Comparison of ENCODE assay signal across 8 cellular contexts in genomic region chr7:82319674-82320118, GRCh38.
DNase-seq lines count a peak whose midpoint lies in the region; ATAC-seq, FAIRE-seq and TF ChIP-seq lines count a peak whose summit lies in the region.

No MANE protein-coding gene starts in this region.

- CTCF ChIA-PET in mammary epithelial cell (lab: Charles Lee; ENCODE audit: low non-redundant PET), result no interaction called here

- DNase-seq in mammary epithelial cell (peak; percentile 11), breast epithelium (ENCODE audit: low spot score in 2 of 2) (no peak), bronchial epithelial cell (ENCODE audit: low read depth) (peak; percentile 26), lower leg skin (ENCODE audit: low spot score in 2 of 2) (peak; percentile 60 to 91), uterus (peak; percentile 69 to 79), GM13976 (ENCODE audit: low spot score) (no peak), T-helper 1 cell (no peak)

- H3K79me2 ChIP-seq in mammary epithelial cell (ENCODE audit: insufficient read depth, low read length), result no peaks in the 10 kb centered on the region

- ATAC-seq in HG03025 (IDR thresholded peaks at IDR 0.05; ENCODE audit: low FRiP score, unreplicated experiment), result no peak

- in situ Hi-C loops in mammary epithelial cell (cut with MboI; ENCODE audit: low sequenced_read_pairs in 2 of 2), result no loop called here
- in situ Hi-C loops in GM13976 (cut with MboI; ENCODE audit: low sequenced_read_pairs, unreplicated experiment), result no loop called here

- H3K27ac ChIP-seq in mammary epithelial cell (ENCODE audit: insufficient read depth, low read depth, low read length) (no peak overlapping the region), breast epithelium (no peak overlapping the region), uterus (no peak overlapping the region)

- TF ChIP-seq CTCF in mammary epithelial cell (conservative IDR thresholded peaks at IDR 0.05 in 1 of 2, IDR thresholded peaks at IDR 0.05 in 1 of 2; ENCODE audit: extremely low read depth in 1 of 2, insufficient read depth in 1 of 2, low read depth in 1 of 2, low read length in 2 of 2), result no peak
- no peak for TF ChIP-seq CTCF in breast epithelium (IDR thresholded peaks at IDR 0.05)
- TF ChIP-seq CTCF in bronchial epithelial cell (IDR thresholded peaks at IDR 0.05; ENCODE audit: insufficient read depth, low read length, severe bottlenecking), result no peak
- no peak for TF ChIP-seq CTCF in lower leg skin (IDR thresholded peaks at IDR 0.05)
- TF ChIP-seq CTCF in uterus (IDR thresholded peaks at IDR 0.05), result no peak
- no peak for TF ChIP-seq CTCF in GM13976 (IDR thresholded peaks at IDR 0.05; ENCODE audit: borderline replicate concordance, control extremely low read depth, extremely low read depth, insufficient read depth, missing control alignments)

- H3K4me2 ChIP-seq in mammary epithelial cell (ENCODE audit: insufficient read depth, low read depth, low read length), result no peak overlapping the region

- no peaks in the 10 kb centered on the region for H3K4me1 ChIP-seq in mammary epithelial cell (ENCODE audit: insufficient read depth, low read length)
- H3K4me1 ChIP-seq in breast epithelium, result no peaks in the 10 kb centered on the region
- no peaks in the 10 kb centered on the region for H3K4me1 ChIP-seq in uterus

- no peak overlapping the region for H2AFZ ChIP-seq in mammary epithelial cell (ENCODE audit: low read depth, low read length)

- intact Hi-C loops in mammary epithelial cell (cut with micrococcal nuclease), result no loop called here
- intact Hi-C loops in breast epithelium (cut with DNase I; ENCODE audit: low total_unique reads), result no loop called here
- intact Hi-C loops in lower leg skin (cut with DNase I; ENCODE audit: low total_unique reads), result no loop called here
- intact Hi-C loops in uterus (cut with DNase I; ENCODE audit: low total_unique reads), result no loop called here

- no peak for FAIRE-seq in bronchial epithelial cell (lab: Jason Lieb, UNC)

- TF ChIP-seq POLR2A in breast epithelium (IDR thresholded peaks at IDR 0.05), result no peak
- TF ChIP-seq POLR2A in lower leg skin (IDR thresholded peaks at IDR 0.05), result no peak
- TF ChIP-seq POLR2A in uterus (IDR thresholded peaks at IDR 0.05), result no peak

- WGBS in mammary epithelial cell (ENCODE audit: low coverage, missing lambda C conversion rate), result 74% methylated on average over 4 of the region's 4 CpGs
- WGBS in lower leg skin, 2 donors, result 35 to 42% methylated on average over 4 of the region's 4 CpGs

- no peak overlapping the region for H3K9ac ChIP-seq in mammary epithelial cell (ENCODE audit: insufficient read depth, low read length)

- H3K36me3 ChIP-seq in mammary epithelial cell (ENCODE audit: insufficient read depth, low read length) (no peaks in the 10 kb centered on the region), breast epithelium (no peaks in the 10 kb centered on the region), bronchial epithelial cell (ENCODE audit: control insufficient read depth, insufficient read depth, low read length) (no peaks in the 10 kb centered on the region), uterus (no peaks in the 10 kb centered on the region)

- no TSS peak for BruUV-seq in mammary epithelial cell (replicated peaks; lab: Mats Ljungman, UMichigan)

- H4K20me1 ChIP-seq in mammary epithelial cell (ENCODE audit: insufficient read depth, low read length), result no peaks in the 10 kb centered on the region

- H3K4me3 ChIP-seq in mammary epithelial cell (replicated peaks in 1 of 3; ENCODE audit: insufficient read depth in 1 of 3, low read depth in 2 of 3, low read length in 3 of 3) (no peak overlapping the region), breast epithelium (no peak overlapping the region), bronchial epithelial cell (ENCODE audit: low read depth, low read length) (no peak overlapping the region), lower leg skin (ENCODE audit: low read depth, poor library complexity, severe bottlenecking) (no peak overlapping the region), uterus (no peak overlapping the region)

- H3K27me3 ChIP-seq in mammary epithelial cell (ENCODE audit: insufficient read depth, low read length), result no peaks in the 10 kb centered on the region
- no peaks in the 10 kb centered on the region for H3K27me3 ChIP-seq in breast epithelium
- H3K27me3 ChIP-seq in bronchial epithelial cell (ENCODE audit: control insufficient read depth, insufficient read depth, low read length), result no peaks in the 10 kb centered on the region
- H3K27me3 ChIP-seq in uterus, result no peaks in the 10 kb centered on the region

- H3K9me3 ChIP-seq in mammary epithelial cell (replicated peaks; ENCODE audit: insufficient read depth, low read length), result no peaks in the 10 kb centered on the region
- no peaks in the 10 kb centered on the region for H3K9me3 ChIP-seq in breast epithelium
- no peaks in the 10 kb centered on the region for H3K9me3 ChIP-seq in uterus

- dilution Hi-C loops in mammary epithelial cell (cut with HindIII; ENCODE audit: low sequenced_read_pairs), result no loop called here

Comparison
In these comparisons a context has a peak if more than half of its experiments do, and no peak if none do; other contexts are left out.
1. DNase-seq: peak in mammary epithelial cell (single experiment), bronchial epithelial cell (single experiment), lower leg skin (2 of 2) and uterus (2 of 2); none in breast epithelium (0 of 2), GM13976 (single experiment) and T-helper 1 cell (0 of 5).